Comparison of ENCODE assay signal across 11 cellular contexts in genomic region chr5:173671121-173671949, GRCh38. TPM values are rescaled to one million over a fixed set of nuclear protein-coding genes. Genes with fewer than 3 reads are reported as not detected.
DNase-seq lines count a peak whose midpoint lies in the region; ATAC-seq and TF ChIP-seq lines count a peak whose summit lies in the region.
"Had no signal": no experiment of that assay in that cellular context is flagged by ENCODE, and none has a peak within 500 bp of the region (broad histone marks: within the 10 kb centered on the region; RNA-seq: fewer than 3 reads in every experiment).

No MANE protein-coding gene starts in this region.

- H3K4me3 ChIP-seq in heart left ventricle (peak overlapping the region in 3 of 12 donors; percentile 6 to 19 (median 11)), aorta (ENCODE audit: low read length in 2 of 2) (peak overlapping the region in 1 of 2 donors; percentile 19)
- H3K4me3 ChIP-seq: A549 had no signal

- WGBS in heart left ventricle, 4 donors: 50 to 60% (median 56%) methylated on average over 15 to 16 of the region's 16 CpGs
- 23 to 29% methylated on average over 16 of the region's 16 CpGs for WGBS in aorta, 2 donors

- H3K27me3 ChIP-seq in heart left ventricle (no peaks in the 10 kb centered on the region), aorta (ENCODE audit: control insufficient read depth in 1 of 2, insufficient read depth in 2 of 2, low read length in 1 of 2) (no peaks in the 10 kb centered on the region)

- TF ChIP-seq POLR2A in heart left ventricle (IDR thresholded peaks at IDR 0.05): no peak

- ATAC-seq in Right ventricle myocardium inferior (peak; percentile 43), heart left ventricle (peak; percentile 65 to 88 (median 76)), aorta (ENCODE audit: low FRiP score) (peak; percentile 83)
- ATAC-seq: A549, T-helper 17 cell had no signal

- H3K4me1 ChIP-seq in heart left ventricle (peaks cover 0 to 34% (median 17%) of the 10 kb centered on the region in 12 donors), aorta (ENCODE audit: control insufficient read depth in 1 of 2, insufficient read depth in 2 of 2, low read length in 2 of 2) (no peaks in the 10 kb centered on the region)
- H3K4me1 ChIP-seq: A549 had no signal

- H3K36me3 ChIP-seq in heart left ventricle (no peaks in the 10 kb centered on the region), aorta (ENCODE audit: control insufficient read depth in 1 of 2, insufficient read depth in 2 of 2, low read length in 1 of 2) (no peaks in the 10 kb centered on the region)

- intact Hi-C loops in Right ventricle myocardium inferior (cut with DNase I): no loop called here
- intact Hi-C loops in cardiac septum (cut with DNase I): no loop called here
- intact Hi-C loops in heart left ventricle (cut with DNase I): loop anchor here in 1 of 10 donors (5.0 to 10.0 kb wide), 2 partner anchors 86 to 213 kb away; partner anchors contain the start of gene CPEB4
- intact Hi-C loops in aorta (cut with DNase I): no loop called here

- no peak for TF ChIP-seq CTCF in heart left ventricle (IDR thresholded peaks at IDR 0.05)

- H3K27ac ChIP-seq in heart left ventricle (peak overlapping the region in 8 of 12 donors; percentile 20 to 67 (median 45)), aorta (ENCODE audit: low read depth in 1 of 2, low read length in 2 of 2) (peak overlapping the region in 1 of 2 donors; percentile 41)

- peaks cover 0 to 12% (median 0%) of the 10 kb centered on the region in 12 donors for H3K9me3 ChIP-seq in heart left ventricle
- peaks cover 8% of the 10 kb centered on the region for H3K9me3 ChIP-seq in aorta (ENCODE audit: control insufficient read depth, low read length)

- DNase-seq in Right ventricle myocardium inferior (ENCODE audit: missing footprints) (no peak), cardiac septum (ENCODE audit: low spot score) (no peak), heart left ventricle (peak; percentile 30 to 89 (median 38)), occipital lobe (lab: John Stamatoyannopoulos, UW) (peak; percentile 80), aorta (peak; percentile 73 to 84), hepatic stellate cell (ENCODE audit: low spot score) (no peak), NCI-H510A treated with DMSO at 0.1 percent for 48 hours (lab: John Stamatoyannopoulos, UW) (no peak)
- no peak for DNase-seq in stimulated activated CD4-positive, alpha-beta T cell treated with anti-CD3 and anti-CD28 coated beads, Interleukin-2, amount 100 ng/mL, for 24 hours
- DNase-seq: NCI-H2171 treated with DMSO at 0.1 percent for 48 hours, T-helper 17 cell had no signal

RNA-seq across cellular contexts. Expression of gene BOD1, which starts 54.9 kb away (rescaled TPM):
- 46.4 TPM for total RNA-seq in Right ventricle myocardium inferior
- total RNA-seq in cardiac septum: 44.9 TPM
- total RNA-seq in heart left ventricle: 10 to 100 TPM; 35.1 to 50.2 (median 38.3) TPM
- 10 to 100 TPM; 21.6 to 51.0 TPM for polyA plus RNA-seq in heart left ventricle
- 63.2 TPM for total RNA-seq in occipital lobe
- 10 to 100 TPM; 29.2 to 39.5 TPM for total RNA-seq in aorta
- polyA plus RNA-seq in aorta: 10 to 100 TPM; 27.8 to 48.8 TPM

Comparison
In these comparisons a context has a peak if more than half of its experiments do, and no peak if none do; other contexts are left out.
1. DNase-seq: peak in heart left ventricle (5 of 5), occipital lobe (single experiment) and aorta (2 of 2); none in Right ventricle myocardium inferior (single experiment), cardiac septum (single experiment), hepatic stellate cell (single experiment), NCI-H510A treated with DMSO at 0.1 percent for 48 hours (single experiment) and stimulated activated CD4-positive, alpha-beta T cell treated with anti-CD3 and anti-CD28 coated beads, Interleukin-2, amount 100 ng/mL, for 24 hours (0 of 2).
2. Peak in every context shown above with its lines, with median percentiles within 50 percentile points of each other: ATAC-seq.